Comparison of ENCODE assay signal across 23 cellular contexts in the genomic region with DNA sequence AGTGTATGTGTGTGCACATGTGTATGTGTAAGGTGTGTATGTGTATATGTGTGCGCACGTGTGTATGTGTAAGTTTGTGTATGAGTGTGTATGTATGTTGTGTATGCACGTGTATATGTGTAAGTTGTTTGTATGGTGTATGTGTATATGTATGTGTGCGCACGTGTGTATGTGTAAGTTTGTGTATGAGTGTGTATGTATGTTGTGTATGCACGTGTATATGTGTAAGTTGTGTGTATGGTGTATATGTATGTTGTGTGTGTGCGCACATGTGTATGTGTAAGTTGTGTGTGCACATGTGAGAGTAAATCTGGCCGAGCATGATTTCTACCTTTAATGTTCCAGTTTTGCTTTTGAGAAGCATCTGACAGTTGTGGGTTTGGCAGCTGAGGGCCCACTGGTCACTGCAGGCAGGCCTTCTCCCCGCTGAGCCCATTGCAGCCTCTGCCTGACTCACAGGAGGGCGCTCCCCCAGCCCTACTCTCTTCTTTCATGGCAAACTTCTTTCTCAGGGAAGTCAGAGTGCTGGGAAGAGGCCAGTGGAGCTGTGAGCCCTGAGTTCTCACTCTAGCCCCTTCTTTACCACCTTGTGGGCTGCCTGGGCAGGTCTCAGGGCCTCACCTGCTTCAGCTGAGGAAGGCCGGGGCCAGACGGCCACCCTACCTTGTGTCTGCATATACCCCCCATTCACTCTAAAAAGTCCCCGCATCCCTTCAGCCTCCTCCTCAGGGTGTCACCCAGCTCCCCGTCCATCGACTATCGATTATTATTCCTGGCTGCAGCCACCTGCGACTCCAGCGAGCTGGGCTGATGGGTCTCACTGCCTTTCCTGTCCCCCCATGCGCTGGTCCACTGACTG. TPM values are rescaled to one million over a fixed set of nuclear protein-coding genes. Genes with fewer than 3 reads are reported as not detected.
A peak's percentile ranks its signal among the peaks of the same experiment; 100 is the strongest.
DNase-seq lines count a peak whose midpoint lies in the region; ATAC-seq, FAIRE-seq and TF ChIP-seq lines count a peak whose summit lies in the region.
"Had no signal": no experiment of that assay in that cellular context is flagged by ENCODE, and none has a peak within 500 bp of the region (broad histone marks: within the 10 kb centered on the region; RNA-seq: fewer than 3 reads in every experiment).

No MANE protein-coding gene starts in this region.

- intact Hi-C loops in kidney (cut with DNase I) (no loop called here), PC-9 (cut with micrococcal nuclease; ENCODE audit: unreplicated experiment) (no loop called here)

- no peak overlapping the region for H3K14ac ChIP-seq in H9 (ENCODE audit: insufficient read depth, low read length)

- no peaks in the 10 kb centered on the region for H3K79me2 ChIP-seq in H9 (ENCODE audit: insufficient read depth, low read length)
- H3K79me2 ChIP-seq in PC-9 (ENCODE audit: low read depth) = no peaks in the 10 kb centered on the region

- no peak overlapping the region for H2BK12ac ChIP-seq in H9 (ENCODE audit: insufficient read length, low read depth, low read length)

- no peak overlapping the region for H2BK15ac ChIP-seq in H9 (ENCODE audit: low read depth, low read length)

- H3K9me3 Mint-ChIP-seq in H9 = no peaks in the 10 kb centered on the region
- H3K9me3 Mint-ChIP-seq: nephron had no signal

- no peak overlapping the region for H3K18ac ChIP-seq in H9 (ENCODE audit: insufficient read length, low read depth, low read length)

- H3K27ac Mint-ChIP-seq in H9 = no peak overlapping the region
- H3K27ac Mint-ChIP-seq: stimulated activated memory B cell treated with anti-CD40 and anti-IgM and Interleukin-4, amounts not matched to agents 10 μg/mL and 1 μg/mL and 100 μg/mL, for 72 hours had no signal

- peaks cover 6% of the 10 kb centered on the region; the same call in 1 of the 2 replicates for H3F3A ChIP-seq in PC-9 (ENCODE audit: insufficient read depth, low read depth)

- H3K9ac ChIP-seq in H9 (ENCODE audit: extremely low read depth, insufficient read length, low read length) = no peak overlapping the region
- H3K9ac ChIP-seq in kidney (ENCODE audit: low read length in 2 of 2) = no peak overlapping the region

- 100% methylated on average over 5 of the region's 19 CpGs for WGBS in H9 (ENCODE audit: extremely low coverage, insufficient read length, low lambda C conversion rate)

- no peak overlapping the region for H4K8ac ChIP-seq in H9 (replicated peaks; ENCODE audit: insufficient read length, low read depth, low read length)

- DNase-seq in 8988T = peak; percentile 23
- DNase-seq in H9 = no peak
- peak; percentile 33 for DNase-seq in amniotic epithelial cell (ENCODE audit: low read depth)
- peak; percentile 12 for DNase-seq in kidney
- no peak for DNase-seq in SKM-1 (lab: John Stamatoyannopoulos, UW; ENCODE audit: unreplicated experiment)
- DNase-seq in NCI-H1930 (lab: John Stamatoyannopoulos, UW) = no peak
- no peak for DNase-seq in PC-9
- DNase-seq: ACHN; adrenal gland; caudate nucleus; DMS79 treated with DMSO at 0.1 percent for 48 hours; gastrocnemius medialis; NCI-H1436 treated with DMSO at 0.1 percent for 48 hours; NCI-H2171 treated with DMSO at 0.1 percent for 48 hours; NCI-H748 treated with DMSO at 0.1 percent for 48 hours; stimulated activated CD4-positive, alpha-beta T cell treated with anti-CD3 and anti-CD28 coated beads, Interleukin-1b, Interleukin-23, amount 100 ng/mL, for 48 hours; T-helper 1 cell had no signal

- H3K36me3 Mint-ChIP-seq in H9 (ENCODE audit: insufficient read depth in 1 of 3, low read depth in 3 of 3) = peaks cover 8 to 10% (median 9%) of the 10 kb centered on the region in 3 experiments
- H3K36me3 Mint-ChIP-seq: stimulated activated memory B cell treated with anti-CD40 and anti-IgM and Interleukin-4, amounts not matched to agents 10 μg/mL and 1 μg/mL and 100 μg/mL, for 72 hours had no signal

- no peak overlapping the region for H2AFZ ChIP-seq in H9 (ENCODE audit: low read length)
- no peak overlapping the region for H2AFZ ChIP-seq in PC-9

- H4K20me1 ChIP-seq in H9 (ENCODE audit: control insufficient read depth, insufficient read depth, insufficient read length) (no peaks in the 10 kb centered on the region), PC-9 (ENCODE audit: insufficient read depth) (no peaks in the 10 kb centered on the region)

- no peaks in the 10 kb centered on the region for H3K9me2 ChIP-seq in PC-9 (ENCODE audit: insufficient read depth)

- no peak overlapping the region for H3T11ph ChIP-seq in H9 (ENCODE audit: low read length)

- BruUV-seq in PC-9 (replicated peaks; lab: Mats Ljungman, UMichigan) = no TSS peak

- TF ChIP-seq CTCF in H9 (conservative IDR thresholded peaks at IDR 0.05) (peak; percentile 24; the same call in 1 of the 3 replicates), kidney (IDR thresholded peaks at IDR 0.05; ENCODE audit: borderline replicate concordance, extremely low read depth, insufficient read depth) (no peak), PC-9 (conservative IDR thresholded peaks at IDR 0.05) (no peak)

- H4K91ac ChIP-seq in H9 (ENCODE audit: insufficient read length, low read depth, low read length) = no peak overlapping the region

- no peak overlapping the region for H2AK5ac ChIP-seq in H9 (ENCODE audit: insufficient read length, low read length)

- H3K79me1 ChIP-seq in H9 (ENCODE audit: insufficient read depth, low read depth, low read length, poor library complexity, severe bottlenecking) = no peaks in the 10 kb centered on the region

- H3K4me3 ChIP-seq in kidney (ENCODE audit: low read length in 2 of 2) (no peak overlapping the region), PC-9 (no peak overlapping the region)
- H3K4me3 ChIP-seq: adrenal gland, gastrocnemius medialis, HAP-1, thoracic aorta had no signal

- no peak overlapping the region for H3K56ac ChIP-seq in H9 (ENCODE audit: insufficient read length, low read depth, low read length)

- H4K5ac ChIP-seq in H9 (ENCODE audit: insufficient read length, low read depth, low read length) = no peak overlapping the region

- H3K27ac ChIP-seq in H9 (ENCODE audit: insufficient read length, low read depth, low read length) (no peak overlapping the region), kidney (ENCODE audit: low read depth in 2 of 2, low read length in 2 of 2) (no peak overlapping the region), PC-9 (no peak overlapping the region)
- H3K27ac ChIP-seq: adrenal gland, gastrocnemius medialis, thoracic aorta had no signal

- H2BK120ac ChIP-seq in H9 (ENCODE audit: low read depth, low read length, poor library complexity, severe bottlenecking) = no peak overlapping the region

- no peak overlapping the region for H2BK20ac ChIP-seq in H9 (ENCODE audit: low read depth, low read length, poor library complexity, severe bottlenecking)

- H2BK5ac ChIP-seq in H9 (ENCODE audit: insufficient read length, low read length) = no peak overlapping the region

- peaks cover 14 to 38% of the 10 kb centered on the region in 2 experiments for H3K4me1 Mint-ChIP-seq in H9
- H3K4me1 Mint-ChIP-seq: nephron had no signal

- CTCF ChIA-PET in PC-9 (lab: Charles Lee) = no interaction called here

- no peak overlapping the region for H3K23ac ChIP-seq in H9 (ENCODE audit: insufficient read length, low read depth, low read length)

- no peaks in the 10 kb centered on the region for H3K23me2 ChIP-seq in H9 (ENCODE audit: insufficient read length, low read depth, low read length, poor library complexity, severe bottlenecking)

- POLR2A ChIA-PET in PC-9 (lab: Charles Lee; ENCODE audit: unreplicated experiment) = interaction anchor here (0.6 kb wide), 1 partner anchor 25 kb away, joined by 25 read pairs; no protein-coding TSS in a partner anchor

- no peak overlapping the region for H3K4me3 Mint-ChIP-seq in H9
- H3K4me3 Mint-ChIP-seq: nephron; stimulated activated memory B cell treated with anti-CD40 and anti-IgM and Interleukin-4, amounts not matched to agents 10 μg/mL and 1 μg/mL and 100 μg/mL, for 72 hours had no signal

- H3K4me1 ChIP-seq in H9 (ENCODE audit: insufficient read depth, low read length) (no peaks in the 10 kb centered on the region), kidney (ENCODE audit: control insufficient read depth in 1 of 2, insufficient read depth in 1 of 2, low read depth in 1 of 2, low read length in 2 of 2) (peaks cover 0 to 4% of the 10 kb centered on the region in 2 donors), PC-9 (replicated peaks; ENCODE audit: insufficient read depth) (peaks cover 9% of the 10 kb centered on the region)
- H3K4me1 ChIP-seq: adrenal gland, gastrocnemius medialis, HAP-1 had no signal

- no peak for FAIRE-seq in kidney (lab: Jason Lieb, UNC)

- H3K36me3 ChIP-seq in kidney (ENCODE audit: control insufficient read depth in 1 of 2, insufficient read depth in 2 of 2, low read length in 2 of 2) (no peaks in the 10 kb centered on the region), PC-9 (ENCODE audit: low read depth) (no peaks in the 10 kb centered on the region)
- H3K36me3 ChIP-seq: adrenal gland, gastrocnemius medialis, HAP-1, thoracic aorta had no signal

- no peak overlapping the region for H3K4ac ChIP-seq in H9 (ENCODE audit: low read depth, low read length)

- no peaks in the 10 kb centered on the region; the same call in 1 of the 2 replicates for H3K27me3 Mint-ChIP-seq in H9 (ENCODE audit: low read depth)

- no peak for ATAC-seq in GM19467 (IDR thresholded peaks at IDR 0.05; ENCODE audit: unreplicated experiment)
- ATAC-seq: gastrocnemius medialis; Right ventricle myocardium inferior; stimulated activated memory B cell treated with anti-CD40 and anti-IgM and Interleukin-4, amounts not matched to agents 10 μg/mL and 1 μg/mL and 100 μg/mL, for 72 hours had no signal

- H3K9me3 ChIP-seq in H9 (ENCODE audit: control insufficient read depth, low read depth, low read length) (no peaks in the 10 kb centered on the region), kidney (ENCODE audit: control insufficient read depth in 1 of 2, low read length in 2 of 2) (no peaks in the 10 kb centered on the region), PC-9 (ENCODE audit: insufficient read depth, low read depth) (0 out of 2 replicates have a peak, but pooled peaks cover 4% of the 10 kb centered on the region)
- H3K9me3 ChIP-seq: adrenal gland, gastrocnemius medialis, HAP-1, thoracic aorta had no signal

- H3K4me2 ChIP-seq in H9 (ENCODE audit: insufficient read depth, insufficient read length, low read length) = no peak overlapping the region
- H3K4me2 ChIP-seq in PC-9 = no peak overlapping the region

- H3K27me3 ChIP-seq in H9 (ENCODE audit: insufficient read depth, low read length) = no peaks in the 10 kb centered on the region; the same call in 1 of the 2 replicates
- H3K27me3 ChIP-seq in PC-9 (ENCODE audit: insufficient read depth, low read depth) = no peaks in the 10 kb centered on the region
- H3K27me3 ChIP-seq: adrenal gland had no signal

RNA-seq across cellular contexts. Expression of gene WDR86, which starts 11.2 kb away (rescaled TPM):
- total RNA-seq in H9 (2021) = 8.1 and 9.4 TPM in 2 replicates
- total RNA-seq in kidney = 5.9 TPM
- polyA plus RNA-seq in kidney (ENCODE audit: insufficient read depth, low read depth, low replicate concordance) = 1.8 TPM
- 7.7 and 12.4 TPM in 2 replicates for total RNA-seq in PC-9 (2021)

RNA-seq across cellular contexts. Expression of gene CRYGN, which starts 41.3 kb away (rescaled TPM):
- total RNA-seq in H9 (2021) (0.79 and 1.8 TPM in 2 replicates), kidney (0.22 TPM), PC-9 (2021) (1.0 and 1.2 TPM in 2 replicates)
- polyA plus RNA-seq in kidney (ENCODE audit: insufficient read depth, low read depth, low replicate concordance) = not detected
- total RNA-seq: gastrocnemius medialis, Right ventricle myocardium inferior had no signal

RNA-seq across cellular contexts. Expression of gene NUB1, which starts 57.1 kb away (rescaled TPM):
- total RNA-seq in H9 (2021) (45.8 and 48.5 TPM in 2 replicates), kidney (51.8 TPM), PC-9 (2021) (63.8 and 80.6 TPM in 2 replicates)
- 32.7 TPM for polyA plus RNA-seq in kidney (ENCODE audit: insufficient read depth, low read depth, low replicate concordance)

Comparison
In these comparisons a context has a peak if more than half of its experiments do, and no peak if none do; other contexts are left out.
1. DNase-seq: peak in 8988T (single experiment), amniotic epithelial cell (single experiment) and kidney (single experiment); none in H9 (single experiment), SKM-1 (single experiment), NCI-H1930 (0 of 2) and PC-9 (0 of 2).